11 cellular contexts compared by ENCODE assay signal in the genomic region with DNA sequence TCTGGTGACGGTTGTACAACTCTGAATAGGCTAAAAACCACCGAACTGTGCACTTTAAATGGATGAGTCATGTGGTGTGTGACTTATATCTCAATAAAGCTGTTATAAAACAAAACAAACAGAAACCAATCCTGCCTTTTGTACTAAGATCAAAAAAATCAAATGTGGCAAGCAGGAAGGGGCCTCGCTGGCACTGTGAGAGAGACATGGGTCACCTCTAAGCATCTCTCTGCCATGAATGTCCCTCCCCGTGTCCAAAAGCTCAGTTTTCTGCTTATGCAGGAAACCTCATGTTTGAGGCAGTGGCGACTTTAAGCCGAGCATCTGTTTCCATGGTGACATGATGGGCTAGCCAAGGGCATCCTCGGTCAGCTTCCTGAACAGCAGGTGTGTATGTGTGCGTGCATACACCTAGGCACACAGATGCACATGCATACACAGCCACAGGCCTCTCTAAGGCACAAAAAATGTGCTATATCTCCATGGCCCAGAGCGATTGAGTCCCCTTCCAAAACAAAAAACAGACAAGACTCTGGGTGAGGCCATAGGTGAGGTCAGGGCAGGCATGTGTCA. TPM values are rescaled to one million over a fixed set of nuclear protein-coding genes. Genes with fewer than 3 reads are reported as not detected.
A peak's percentile ranks its signal among the peaks of the same experiment; 100 is the strongest.
DNase-seq lines count a peak whose midpoint lies in the region; ATAC-seq and TF ChIP-seq lines count a peak whose summit lies in the region.
"Had no signal": no experiment of that assay in that cellular context is flagged by ENCODE, and none has a peak within 500 bp of the region (broad histone marks: within the 10 kb centered on the region; RNA-seq: fewer than 3 reads in every experiment).

No MANE protein-coding gene starts in this region.

- H3K36me3 ChIP-seq in aorta (ENCODE audit: control insufficient read depth in 1 of 2, insufficient read depth in 2 of 2, low read length in 1 of 2) (no peaks in the 10 kb centered on the region), H7 (replicated peaks; ENCODE audit: control insufficient read depth, insufficient read depth, low read length) (no peaks in the 10 kb centered on the region)

- no peaks in the 10 kb centered on the region for H3K4me1 Mint-ChIP-seq in type B pancreatic cell (ENCODE audit: unreplicated experiment)

- H3K4me3 ChIP-seq in aorta (ENCODE audit: low read length in 2 of 2) (no peak overlapping the region), H7 (ENCODE audit: insufficient read depth, low read depth, low read length) (no peak overlapping the region)
- H3K4me3 ChIP-seq: BLaER1 had no signal

- H3K4me3 Mint-ChIP-seq in type B pancreatic cell, result no peak overlapping the region

- no peak for ATAC-seq in aorta (ENCODE audit: low FRiP score)
- ATAC-seq in HG02885 (IDR thresholded peaks at IDR 0.05; ENCODE audit: poor library complexity, unreplicated experiment), result no peak

- no peak for TF ChIP-seq CTCF in type B pancreatic cell (conservative IDR thresholded peaks at IDR 0.05)

- no peak overlapping the region for H3K27ac ChIP-seq in aorta (ENCODE audit: low read depth in 1 of 2, low read length in 2 of 2)
- H3K27ac ChIP-seq: BLaER1 had no signal

- H3K9me3 ChIP-seq in aorta (ENCODE audit: control insufficient read depth, low read length), result no peaks in the 10 kb centered on the region
- H3K9me3 ChIP-seq: BLaER1 had no signal

- H3K4me1 ChIP-seq in aorta (ENCODE audit: control insufficient read depth in 1 of 2, insufficient read depth in 2 of 2, low read length in 2 of 2), result no peaks in the 10 kb centered on the region

- H3K27me3 Mint-ChIP-seq in type B pancreatic cell, result no peaks in the 10 kb centered on the region

- no peak overlapping the region for H3K27ac Mint-ChIP-seq in type B pancreatic cell

- peak; percentile 36 for DNase-seq in stimulated activated CD4-positive, alpha-beta T cell treated with anti-CD3 and anti-CD28 coated beads, Interleukin-4, amount 100 ng/mL, for 24 hours
- no peak for DNase-seq in stimulated activated CD4-positive, alpha-beta T cell treated with anti-CD3 and anti-CD28 coated beads, Interleukin-4, amount 100 ng/mL, for 1 hour
- DNase-seq in activated T-cell treated with anti-CD3 and anti-CD28 coated beads, Interleukin-2, amount 50 U/mL, for 48 hours, result peak; percentile 61 to 66
- DNase-seq in fibroblast of peridontal ligament (ENCODE audit: extremely low read depth), result peak; percentile 61
- DNase-seq in aorta, result peak; percentile 22 to 32
- DNase-seq in type B pancreatic cell (ENCODE audit: extremely low spot score, unreplicated experiment), result no peak
- no peak for DNase-seq in H7
- DNase-seq: Karpas-422, mesendoderm had no signal

- no peaks in the 10 kb centered on the region for H3K9me3 Mint-ChIP-seq in type B pancreatic cell

- 77 to 80% methylated on average over 9 of the region's 9 CpGs for WGBS in aorta, 2 donors

- H3K27me3 ChIP-seq in aorta (ENCODE audit: control insufficient read depth in 1 of 2, insufficient read depth in 2 of 2, low read length in 1 of 2) (no peaks in the 10 kb centered on the region), H7 (ENCODE audit: control insufficient read depth, insufficient read depth, low read length) (no peaks in the 10 kb centered on the region)
- H3K27me3 ChIP-seq: BLaER1 had no signal

- intact Hi-C loops in aorta (cut with DNase I), result no loop called here

- no peaks in the 10 kb centered on the region for H3K36me3 Mint-ChIP-seq in type B pancreatic cell

RNA-seq across cellular contexts. Expression of a gene that starts 44.4 kb away (rescaled TPM):
- total RNA-seq in aorta, result 100 to 1,000 TPM; 128 to 156 TPM
- polyA plus RNA-seq in aorta, result 100 to 1,000 TPM; 430 to 511 TPM
- 140 and 146 TPM in 2 replicates for total RNA-seq in type B pancreatic cell (ENCODE audit: low replicate concordance)
- total RNA-seq in H7 (2014; rRNA removed; shearing (Covaris generic)), result 203 and 220 TPM in 2 replicates

RNA-seq across cellular contexts. Expression of a gene that starts 49.9 kb away (rescaled TPM):
- 10 to 100 TPM in 1 of 2 donors, 1 to 10 TPM in 1; 8.9 to 13.6 TPM for total RNA-seq in aorta
- 10 to 100 TPM; 14.3 to 16.6 TPM for polyA plus RNA-seq in aorta
- 17.0 and 24.1 TPM in 2 replicates for total RNA-seq in type B pancreatic cell (ENCODE audit: low replicate concordance)
- total RNA-seq in H7 (2014; rRNA removed; shearing (Covaris generic)), result 17.8 and 23.4 TPM in 2 replicates

RNA-seq across cellular contexts. Expression of a gene that starts 58.6 kb away (rescaled TPM):
- total RNA-seq in aorta (10 to 100 TPM in 1 of 2 donors, 1 to 10 TPM in 1; 5.9 to 13.0 TPM), type B pancreatic cell (ENCODE audit: low replicate concordance) (6.7 and 9.6 TPM in 2 replicates)
- polyA plus RNA-seq in aorta, result 1 to 10 TPM; 1.1 to 6.6 TPM
- total RNA-seq in H7 (2014; rRNA removed; shearing (Covaris generic)), result 1.7 and 3.0 TPM in 2 replicates

Comparison
In these comparisons a context has a peak if more than half of its experiments do, and no peak if none do; other contexts are left out.
1. DNase-seq: peak in stimulated activated CD4-positive, alpha-beta T cell treated with anti-CD3 and anti-CD28 coated beads, Interleukin-4, amount 100 ng/mL, for 24 hours (single experiment), activated T-cell treated with anti-CD3 and anti-CD28 coated beads, Interleukin-2, amount 50 U/mL, for 48 hours (2 of 2), fibroblast of peridontal ligament (single experiment) and aorta (2 of 2); none in stimulated activated CD4-positive, alpha-beta T cell treated with anti-CD3 and anti-CD28 coated beads, Interleukin-4, amount 100 ng/mL, for 1 hour (single experiment), type B pancreatic cell (single experiment) and H7 (single experiment).